ENCODE assay signal across 8 cellular contexts in genomic region chr13:87671031-87671823, GRCh38. TPM values are rescaled to one million over a fixed set of nuclear protein-coding genes. Genes with fewer than 3 reads are reported as not detected.
A peak's percentile ranks its signal among the peaks of the same experiment; 100 is the strongest.
DNase-seq lines count a peak whose midpoint lies in the region; ATAC-seq and TF ChIP-seq lines count a peak whose summit lies in the region.

SLITRK5 (plus strand) TSS chr13:87671371; CDS start chr13:87675389, 4,018 bp downstream.

- H3K27ac Mint-ChIP-seq in activated naive CD4-positive, alpha-beta T cell treated with anti-CD3 and anti-CD28 coated beads for 36 hours, result no peak within 1 kb of the TSS

- H3K4me3 ChIP-seq in HUES6 (ENCODE audit: low read depth, low read length), result peak within 1 kb of the TSS; percentile 61
- H3K4me3 ChIP-seq in Peyer's patch, result peak within 1 kb of the TSS; percentile 14 to 50 (median 40)
- peak within 1 kb of the TSS; percentile 32 to 53 (median 42) for H3K4me3 ChIP-seq in transverse colon

- peaks cover 24% of the 10 kb centered on the region for H3K4me1 Mint-ChIP-seq in activated naive CD4-positive, alpha-beta T cell treated with anti-CD3 and anti-CD28 coated beads for 36 hours (ENCODE audit: low read depth)

- H3K9me3 ChIP-seq in HUES6 (ENCODE audit: control insufficient read depth, insufficient read depth, low read depth, low read length) (no peaks in the 10 kb centered on the region), Peyer's patch (no peaks in the 10 kb centered on the region), transverse colon (no peaks in the 10 kb centered on the region)

- H3K9me3 Mint-ChIP-seq in activated naive CD4-positive, alpha-beta T cell treated with anti-CD3 and anti-CD28 coated beads for 36 hours, result no peaks in the 10 kb centered on the region

- in situ Hi-C loops in transverse colon (cut with MboI; ENCODE audit: low pct_ligation_motif_present in 1 of 4, low pct_unique_long_range_greater_than_20kb in 1 of 4, low sequenced_read_pairs in 3 of 4), result no loop called here

- DNase-seq in DMS114 treated with DMSO at 0.1 percent for 48 hours (lab: John Stamatoyannopoulos, UW; ENCODE audit: unreplicated experiment) (peak; percentile 60), Peyer's patch (peak; percentile 33 to 70 (median 69)), globus pallidus (ENCODE audit: low spot score) (peak; percentile 81), omental fat pad (ENCODE audit: low spot score) (peak; percentile 58), transverse colon (peak; percentile 69)
- peak; percentile 66 for DNase-seq in activated naive CD4-positive, alpha-beta T cell treated with anti-CD3 and anti-CD28 coated beads for 36 hours

- H3K27me3 ChIP-seq in HUES6 (ENCODE audit: control insufficient read depth, insufficient read depth, low read length) (peaks cover 53% of the 10 kb centered on the region), Peyer's patch (peaks cover 0 to 25% of the 10 kb centered on the region in 2 donors), transverse colon (peaks cover 67% of the 10 kb centered on the region)

- H3K36me3 ChIP-seq in HUES6 (ENCODE audit: control insufficient read depth, insufficient read depth, low read length) (no peaks in the 10 kb centered on the region), Peyer's patch (no peaks in the 10 kb centered on the region), transverse colon (no peaks in the 10 kb centered on the region)

- CTCF ChIA-PET in activated naive CD4-positive, alpha-beta T cell treated with anti-CD3 and anti-CD28 coated beads for 36 hours (lab: Charles Lee), result no interaction called here

- ATAC-seq in GM21515 (IDR thresholded peaks at IDR 0.05; ENCODE audit: unreplicated experiment) (peak; percentile 87), omental fat pad (ENCODE audit: low FRiP score) (peak; percentile 85)

- intact Hi-C loops in activated naive CD4-positive, alpha-beta T cell treated with anti-CD3 and anti-CD28 coated beads for 36 hours (cut with micrococcal nuclease), result loop anchor here (5.0 kb wide), 1 partner anchor 1396 kb away; no protein-coding TSS in a partner anchor
- intact Hi-C loops in transverse colon (cut with DNase I; ENCODE audit: low total_unique reads), result no loop called here

- WGBS in transverse colon (ENCODE audit: low coverage in 1 of 2), 2 donors, result 0 to 2% methylated on average over 5 to 47 of the region's 51 CpGs

- peak within 1 kb of the TSS; percentile 45 for H3K4me3 Mint-ChIP-seq in activated naive CD4-positive, alpha-beta T cell treated with anti-CD3 and anti-CD28 coated beads for 36 hours

- H3K36me3 Mint-ChIP-seq in activated naive CD4-positive, alpha-beta T cell treated with anti-CD3 and anti-CD28 coated beads for 36 hours (ENCODE audit: low read depth), result peaks cover 1% of the 10 kb centered on the region

- peaks cover 46% of the 10 kb centered on the region for H3K27me3 Mint-ChIP-seq in activated naive CD4-positive, alpha-beta T cell treated with anti-CD3 and anti-CD28 coated beads for 36 hours (ENCODE audit: low read depth)

- H3K4me1 ChIP-seq in HUES6 (ENCODE audit: control insufficient read depth, insufficient read depth, low read length) (peaks cover 12% of the 10 kb centered on the region), Peyer's patch (peaks cover 0 to 28% (median 0%) of the 10 kb centered on the region in 4 donors), transverse colon (peaks cover 3 to 33% (median 21%) of the 10 kb centered on the region in 4 donors)

- TF ChIP-seq POLR2A in Peyer's patch (IDR thresholded peaks at IDR 0.05), result no peak
- TF ChIP-seq POLR2A in transverse colon (IDR thresholded peaks at IDR 0.05), result no peak

- TF ChIP-seq CTCF in Peyer's patch (IDR thresholded peaks at IDR 0.05), result peak in 4 of 6 experiments; percentile 28 to 54 (median 40)
- TF ChIP-seq CTCF in omental fat pad (IDR thresholded peaks at IDR 0.05), result no peak
- TF ChIP-seq CTCF in transverse colon (IDR thresholded peaks at IDR 0.05), result peak; percentile 41 to 82 (median 75)

- no peak within 1 kb of the TSS for H3K9ac ChIP-seq in HUES6 (ENCODE audit: low read length)

- H3K27ac ChIP-seq in HUES6 (ENCODE audit: low read depth, low read length) (no peak within 1 kb of the TSS), Peyer's patch (no peak within 1 kb of the TSS), transverse colon (peak within 1 kb of the TSS in 1 of 4 donors; percentile 32)

- TF ChIP-seq EP300 in transverse colon (IDR thresholded peaks at IDR 0.05; ENCODE audit: low read depth), result no peak

RNA-seq across cellular contexts. Expression of gene SLITRK5, which starts in this region (rescaled TPM):
- total RNA-seq in Peyer's patch (under 1 TPM in 1 of 4 donors, not detected in 3; 0.09 TPM), omental fat pad (under 1 TPM; under 0.01 to 0.65 (median 0.11) TPM), transverse colon (under 1 TPM in 3 of 4 donors, not detected in 1; 0.14 to 0.40 (median 0.16) TPM)
- total RNA-seq in activated naive CD4-positive, alpha-beta T cell treated with anti-CD3 and anti-CD28 coated beads for 36 hours, result not detected

Comparison
In these comparisons a context has a peak if more than half of its experiments do, and no peak if none do; other contexts are left out.
1. Peak in DNase-seq and H3K4me3 ChIP-seq in Peyer's patch; RNA of the gene not detected or under 1 TPM.
2. Peak in DNase-seq in activated naive CD4-positive, alpha-beta T cell treated with anti-CD3 and anti-CD28 coated beads for 36 hours; RNA of the gene not detected or under 1 TPM.
3. Peak in DNase-seq and ATAC-seq in omental fat pad; RNA of the gene not detected or under 1 TPM.
4. Peak in DNase-seq and H3K4me3 ChIP-seq in transverse colon; RNA of the gene not detected or under 1 TPM.
5. CTCF ChIP-seq: peak in Peyer's patch (4 of 6) and transverse colon (5 of 5); none in omental fat pad (0 of 3).
6. Peak in every context shown above with its lines, with median percentiles within 50 percentile points of each other: DNase-seq and H3K4me3 ChIP-seq.